Comparison of ENCODE assay signal across 25 cellular contexts in the genomic region with DNA sequence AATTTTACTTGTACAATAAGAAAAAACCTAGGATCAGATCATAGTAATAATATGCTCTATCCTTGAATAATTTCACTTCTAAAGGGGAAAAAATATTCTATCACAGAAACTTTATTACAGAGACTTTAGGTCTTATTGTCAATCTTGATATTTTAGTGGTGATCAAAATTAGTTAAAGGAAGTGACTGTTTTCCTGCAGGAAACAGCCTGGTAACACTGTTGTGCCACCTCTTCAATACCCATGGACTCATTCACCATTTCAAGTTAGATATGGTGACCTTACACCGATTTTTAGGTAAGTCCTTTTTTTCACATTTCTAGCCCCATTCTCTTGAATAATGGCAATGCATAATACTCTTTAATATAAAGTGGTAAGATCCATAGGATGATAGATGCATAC.
"Had no signal": no experiment of that assay in that cellular context is flagged by ENCODE, and none has a peak within 500 bp of the region (broad histone marks: within the 10 kb centered on the region; RNA-seq: fewer than 3 reads in every experiment).

No MANE protein-coding gene starts in this region.

- H3K27me3 ChIP-seq: esophagus squamous epithelium, gastrocnemius medialis, heart right ventricle, left lung had no signal

- FAIRE-seq: colon, islet of Langerhans, keratinocyte had no signal

- ATAC-seq: effector memory CD8-positive, alpha-beta T cell; esophagus mucosa; gastrocnemius medialis; heart right ventricle; left cardiac atrium; left lung; lower lobe of right lung; naive thymus-derived CD4-positive, alpha-beta T cell had no signal

- DNase-seq: effector CD8-positive, alpha-beta T cell; effector memory CD8-positive, alpha-beta T cell; erythroblast; esophagus squamous epithelium; foreskin fibroblast; foreskin melanocyte; gastrocnemius medialis; glutamatergic neuron; head of caudate nucleus; heart right ventricle; hippocampal formation; left cardiac atrium; left lung; lower lobe of right lung; mammary epithelial cell; mesendoderm; midbrain; naive thymus-derived CD4-positive, alpha-beta T cell had no signal

- H3K4me3 Mint-ChIP-seq: effector memory CD8-positive, alpha-beta T cell; memory B cell; naive thymus-derived CD4-positive, alpha-beta T cell had no signal

- H3K9me3 Mint-ChIP-seq: effector memory CD8-positive, alpha-beta T cell; memory B cell; naive thymus-derived CD4-positive, alpha-beta T cell had no signal

- H3K27ac ChIP-seq: coronary artery, epithelial cell of prostate, esophagus squamous epithelium, gastrocnemius medialis, left lung, lower lobe of right lung had no signal

- H3K27ac Mint-ChIP-seq: effector memory CD8-positive, alpha-beta T cell; memory B cell; naive thymus-derived CD4-positive, alpha-beta T cell had no signal

- H3K36me3 ChIP-seq: esophagus squamous epithelium, left lung had no signal

- H3K4me1 ChIP-seq: lower lobe of right lung had no signal

- H3K27me3 Mint-ChIP-seq: memory B cell had no signal

- H3K4me3 ChIP-seq: coronary artery, esophagus squamous epithelium, gastrocnemius medialis, heart right ventricle, left lung, lower lobe of right lung had no signal

- H3K4me1 Mint-ChIP-seq: memory B cell; naive thymus-derived CD4-positive, alpha-beta T cell had no signal

- H3K9me3 ChIP-seq: esophagus squamous epithelium, gastrocnemius medialis, heart right ventricle, left lung, lower lobe of right lung had no signal
